7 cellular contexts compared by ENCODE assay signal in genomic region chr18:28175047-28175929, GRCh38. TPM values are rescaled to one million over a fixed set of nuclear protein-coding genes. Genes with fewer than 3 reads are reported as not detected.
A peak's percentile ranks its signal among the peaks of the same experiment; 100 is the strongest.
DNase-seq lines count a peak whose midpoint lies in the region; TF ChIP-seq lines count a peak whose summit lies in the region.

No MANE protein-coding gene starts in this region.

- H3K27me3 ChIP-seq in ovary = no peaks in the 10 kb centered on the region

- intact Hi-C loops in ovary (cut with DNase I) = no loop called here

- peaks cover 4% of the 10 kb centered on the region for H3K4me1 ChIP-seq in ovary (ENCODE audit: insufficient read depth)

- no peaks in the 10 kb centered on the region for H3K36me3 ChIP-seq in ovary

- WGBS in ovary, 3 donors = 3 to 5% (median 3%) methylated on average over 33 to 54 of the region's 54 CpGs

- no peak for TF ChIP-seq POLR2A in ovary (IDR thresholded peaks at IDR 0.05)
- TF ChIP-seq POLR2A in erythroblast (IDR thresholded peaks at IDR 0.05; ENCODE audit: low read length) = no peak

- peak overlapping the region; percentile 66 to 91 for H3K4me3 ChIP-seq in foreskin fibroblast (ENCODE audit: low read depth in 1 of 2, low read length in 2 of 2)
- peak overlapping the region; percentile 39 for H3K4me3 ChIP-seq in ovary

- TF ChIP-seq CTCF in GM20000 (IDR thresholded peaks at IDR 0.05; ENCODE audit: extremely low read depth, missing control alignments) = no peak
- TF ChIP-seq CTCF in foreskin fibroblast (IDR thresholded peaks at IDR 0.05; ENCODE audit: low read depth, low read length) = no peak
- TF ChIP-seq CTCF in ovary (IDR thresholded peaks at IDR 0.05) = no peak

- no peak overlapping the region for H3K27ac ChIP-seq in ovary

- TF ChIP-seq EP300 in ovary (IDR thresholded peaks at IDR 0.05) = no peak

- DNase-seq in GM20000 (ENCODE audit: low spot score) (peak; percentile 20), foreskin fibroblast (peak in 1 of 2 donors; percentile 60), ovary (peak in 3 of 5 donors; percentile 26 to 54 (median 41)), NCI-H774 (lab: John Stamatoyannopoulos, UW) (no peak), erythroblast (lab: John Stamatoyannopoulos, UW) (no peak)
- no peak for DNase-seq in activated effector memory CD4-positive, alpha-beta T cell treated with anti-CD3 and anti-CD28 coated beads, Interleukin-2, amount 50 U/mL, for 16 hours

- no peaks in the 10 kb centered on the region for H3K9me3 ChIP-seq in ovary

TF ChIP-seq in PFSK-1, 5 proteins besides CTCF, POLR2A, EP300 and RAD21:
- TF ChIP-seq TAF1 (IDR thresholded peaks at IDR 0.05; ENCODE audit: borderline replicate concordance, insufficient read depth, low read length) (no peak), POLR2AphosphoS5 (IDR thresholded peaks at IDR 0.05; ENCODE audit: low read depth, low read length) (no peak), SIN3A (IDR thresholded peaks at IDR 0.05; ENCODE audit: borderline replicate concordance, insufficient read depth, low read length) (no peak; the same call in 1 of the 2 replicates), FOXP2 (optimal IDR thresholded peaks at IDR 0.05; ENCODE audit: borderline replicate concordance, extremely low read depth, extremely low read length, insufficient read depth) (peak; percentile 31)
- TF ChIP-seq, protein P1, sequence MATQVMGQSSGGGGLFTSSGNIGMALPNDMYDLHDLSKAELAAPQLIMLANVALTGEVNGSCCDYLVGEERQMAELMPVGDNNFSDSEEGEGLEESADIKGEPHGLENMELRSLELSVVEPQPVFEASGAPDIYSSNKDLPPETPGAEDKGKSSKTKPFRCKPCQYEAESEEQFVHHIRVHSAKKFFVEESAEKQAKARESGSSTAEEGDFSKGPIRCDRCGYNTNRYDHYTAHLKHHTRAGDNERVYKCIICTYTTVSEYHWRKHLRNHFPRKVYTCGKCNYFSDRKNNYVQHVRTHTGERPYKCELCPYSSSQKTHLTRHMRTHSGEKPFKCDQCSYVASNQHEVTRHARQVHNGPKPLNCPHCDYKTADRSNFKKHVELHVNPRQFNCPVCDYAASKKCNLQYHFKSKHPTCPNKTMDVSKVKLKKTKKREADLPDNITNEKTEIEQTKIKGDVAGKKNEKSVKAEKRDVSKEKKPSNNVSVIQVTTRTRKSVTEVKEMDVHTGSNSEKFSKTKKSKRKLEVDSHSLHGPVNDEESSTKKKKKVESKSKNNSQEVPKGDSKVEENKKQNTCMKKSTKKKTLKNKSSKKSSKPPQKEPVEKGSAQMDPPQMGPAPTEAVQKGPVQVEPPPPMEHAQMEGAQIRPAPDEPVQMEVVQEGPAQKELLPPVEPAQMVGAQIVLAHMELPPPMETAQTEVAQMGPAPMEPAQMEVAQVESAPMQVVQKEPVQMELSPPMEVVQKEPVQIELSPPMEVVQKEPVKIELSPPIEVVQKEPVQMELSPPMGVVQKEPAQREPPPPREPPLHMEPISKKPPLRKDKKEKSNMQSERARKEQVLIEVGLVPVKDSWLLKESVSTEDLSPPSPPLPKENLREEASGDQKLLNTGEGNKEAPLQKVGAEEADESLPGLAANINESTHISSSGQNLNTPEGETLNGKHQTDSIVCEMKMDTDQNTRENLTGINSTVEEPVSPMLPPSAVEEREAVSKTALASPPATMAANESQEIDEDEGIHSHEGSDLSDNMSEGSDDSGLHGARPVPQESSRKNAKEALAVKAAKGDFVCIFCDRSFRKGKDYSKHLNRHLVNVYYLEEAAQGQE (IDR thresholded peaks at IDR 0.05; ENCODE audit: insufficient read depth in 1 of 2, low read depth in 2 of 2, low read length in 2 of 2) = peak; percentile 91 to 93
TF ChIP-seq in PFSK-1: peak in this region for 2.

RNA-seq across cellular contexts. Expression of gene CDH2, which starts 1.6 kb away (rescaled TPM):
- 20.4 TPM for polyA plus RNA-seq in PFSK-1 (2012; ENCODE audit: insufficient read length, low read depth)
- total RNA-seq in ovary = 10 to 100 TPM in 4 of 7 donors, 1 to 10 TPM in 3; 2.9 to 15.4 (median 10.1) TPM
- 10 to 100 TPM; 12.3 to 78.3 TPM for polyA plus RNA-seq in ovary

Comparison
In these comparisons a context has a peak if more than half of its experiments do, and no peak if none do; other contexts are left out.
1. DNase-seq: peak in GM20000 (single experiment) and ovary (3 of 5); none in NCI-H774 (single experiment), activated effector memory CD4-positive, alpha-beta T cell treated with anti-CD3 and anti-CD28 coated beads, Interleukin-2, amount 50 U/mL, for 16 hours (single experiment) and erythroblast (0 of 2).